ENCODE assay signal across 28 cellular contexts in genomic region chr16:67730326-67730725, GRCh38.
"Had no signal": no experiment of that assay in that cellular context is flagged by ENCODE, and none has a peak within 500 bp of the region (broad histone marks: within the 10 kb centered on the region; RNA-seq: fewer than 3 reads in every experiment).

No MANE protein-coding gene starts in this region.

- H3K4me1 ChIP-seq: ascending aorta, gastroesophageal sphincter, neural progenitor cell, suprapubic skin, tibial artery had no signal

- H3K4me3 ChIP-seq: ascending aorta, gastroesophageal sphincter, hepatocyte, neural progenitor cell, right lobe of liver, skin epidermis, suprapubic skin, tibial artery had no signal

- H3K4me2 ChIP-seq: hepatocyte, neural progenitor cell had no signal

- H2AFZ ChIP-seq: hepatocyte, neural progenitor cell had no signal

- H3K9me3 ChIP-seq: ascending aorta, gastroesophageal sphincter, right lobe of liver, suprapubic skin, tibial artery had no signal

- ATAC-seq: effector memory CD8-positive, alpha-beta T cell; gastroesophageal sphincter; left colon; naive thymus-derived CD4-positive, alpha-beta T cell; right lobe of liver had no signal

- H3K27me3 Mint-ChIP-seq: activated naive CD4-positive, alpha-beta T cell treated with anti-CD3 and anti-CD28 coated beads, Interleukin-2, amount 10 ng/mL, durations not matched to agents 7 days and 5 days; activated naive CD8-positive, alpha-beta T cell treated with anti-CD3 and anti-CD28 coated beads, Interleukin-2, amount 10 ng/mL, durations not matched to agents 7 days and 5 days; effector memory CD8-positive, alpha-beta T cell; naive thymus-derived CD4-positive, alpha-beta T cell had no signal

- H3K27me3 ChIP-seq: ascending aorta, gastroesophageal sphincter, hepatocyte, neural progenitor cell, right lobe of liver, suprapubic skin, tibial artery had no signal

- H3K9me3 Mint-ChIP-seq: activated naive CD4-positive, alpha-beta T cell treated with anti-CD3 and anti-CD28 coated beads, Interleukin-2, amount 10 ng/mL, durations not matched to agents 7 days and 5 days; activated naive CD8-positive, alpha-beta T cell treated with anti-CD3 and anti-CD28 coated beads, Interleukin-2, amount 10 ng/mL, durations not matched to agents 7 days and 5 days; activated T-helper 1 cell treated with anti-CD3 and anti-CD28 coated beads, Interleukin-12 subunit alpha, Interleukin-12 subunit beta, Interleukin-2, Interleukin-4 antibody, amounts not matched to agents 30 ng/mL and 10 ng/mL and 1 ng/mL, durations not matched to agents 14 hours and 24 hours and 36 hours; brain; effector memory CD8-positive, alpha-beta T cell; naive thymus-derived CD4-positive, alpha-beta T cell; neural progenitor cell had no signal

- H3K27ac ChIP-seq: ascending aorta, gastroesophageal sphincter, hepatocyte, neural progenitor cell, skin epidermis, suprapubic skin, tibial artery, VCaP had no signal

- H3K27ac Mint-ChIP-seq: activated naive CD4-positive, alpha-beta T cell treated with anti-CD3 and anti-CD28 coated beads, Interleukin-2, amount 10 ng/mL, durations not matched to agents 7 days and 5 days; activated naive CD8-positive, alpha-beta T cell treated with anti-CD3 and anti-CD28 coated beads, Interleukin-2, amount 10 ng/mL, durations not matched to agents 7 days and 5 days; activated T-helper 1 cell treated with anti-CD3 and anti-CD28 coated beads, Interleukin-12 subunit alpha, Interleukin-12 subunit beta, Interleukin-2, Interleukin-4 antibody, amounts not matched to agents 30 ng/mL and 10 ng/mL and 1 ng/mL, durations not matched to agents 14 hours and 24 hours and 36 hours; brain; neural progenitor cell had no signal

- DNase-seq: activated CD4-positive, alpha-beta T cell treated with anti-CD3 and anti-CD28 coated beads for 4 hours; activated CD4-positive, alpha-beta T cell treated with anti-CD3 and anti-CD28 coated beads, Interleukin-2, amount 50 U/mL, for 48 hours; activated CD8-positive, alpha-beta memory T cell treated with anti-CD3 and anti-CD28 coated beads for 24 hours; activated effector memory CD4-positive, alpha-beta T cell treated with anti-CD3 and anti-CD28 coated beads, Interleukin-2, amount 50 U/mL, for 16 hours; activated naive CD4-positive, alpha-beta T cell treated with anti-CD3 and anti-CD28 coated beads, Interleukin-2, amount 10 ng/mL, durations not matched to agents 7 days and 5 days; activated naive CD8-positive, alpha-beta T cell treated with anti-CD3 and anti-CD28 coated beads, Interleukin-2, amount 10 ng/mL, durations not matched to agents 7 days and 5 days; cortex of kidney; effector memory CD8-positive, alpha-beta T cell; left colon; mammary epithelial cell; midbrain; naive thymus-derived CD4-positive, alpha-beta T cell; occipital lobe; stimulated activated CD4-positive, alpha-beta T cell treated with anti-CD3 and anti-CD28 coated beads, Interleukin-4, amount 100 ng/mL, for 4 hours; stimulated activated CD8-positive, alpha-beta memory T cell treated with anti-CD3 and anti-CD28 coated beads, Interleukin-4, amount 100 ng/mL, for 48 hours; stimulated activated naive CD4-positive, alpha-beta T cell; T-helper 1 cell; tibial artery had no signal

- H3K36me3 ChIP-seq: neural progenitor cell had no signal

- H3K4me3 Mint-ChIP-seq: activated naive CD4-positive, alpha-beta T cell treated with anti-CD3 and anti-CD28 coated beads, Interleukin-2, amount 10 ng/mL, durations not matched to agents 7 days and 5 days; activated naive CD8-positive, alpha-beta T cell treated with anti-CD3 and anti-CD28 coated beads, Interleukin-2, amount 10 ng/mL, durations not matched to agents 7 days and 5 days; activated T-helper 1 cell treated with anti-CD3 and anti-CD28 coated beads, Interleukin-12 subunit alpha, Interleukin-12 subunit beta, Interleukin-2, Interleukin-4 antibody, amounts not matched to agents 30 ng/mL and 10 ng/mL and 1 ng/mL, durations not matched to agents 14 hours and 24 hours and 36 hours; brain; effector memory CD8-positive, alpha-beta T cell; naive thymus-derived CD4-positive, alpha-beta T cell; neural progenitor cell had no signal

- H3K79me2 ChIP-seq: hepatocyte had no signal

- H3K4me1 Mint-ChIP-seq: activated naive CD4-positive, alpha-beta T cell treated with anti-CD3 and anti-CD28 coated beads, Interleukin-2, amount 10 ng/mL, durations not matched to agents 7 days and 5 days; activated naive CD8-positive, alpha-beta T cell treated with anti-CD3 and anti-CD28 coated beads, Interleukin-2, amount 10 ng/mL, durations not matched to agents 7 days and 5 days; brain; naive thymus-derived CD4-positive, alpha-beta T cell; neural progenitor cell had no signal
